ENCODE assay signal across 12 cellular contexts in genomic region chr13:60369242-60369641, GRCh38. TPM values are rescaled to one million over a fixed set of nuclear protein-coding genes. Genes with fewer than 3 reads are reported as not detected.
DNase-seq lines count a peak whose midpoint lies in the region; ATAC-seq and TF ChIP-seq lines count a peak whose summit lies in the region.
"Had no signal": no experiment of that assay in that cellular context is flagged by ENCODE, and none has a peak within 500 bp of the region (broad histone marks: within the 10 kb centered on the region; RNA-seq: fewer than 3 reads in every experiment).

No MANE protein-coding gene starts in this region.

- H3K4ac ChIP-seq in mesendoderm (ENCODE audit: low read depth, low read length) = no peak overlapping the region

- no peak for ATAC-seq in Right ventricle myocardium superior (ENCODE audit: poor library complexity)

- DNase-seq in GM10266 (ENCODE audit: extremely low spot score) (no peak), HFFc6 (no peak), mesothelial cell of epicardium (ENCODE audit: low spot score in 2 of 2, unreplicated experiment in 2 of 2) (no peak), glomerular visceral epithelial cell (ENCODE audit: extremely low spot score) (no peak), Right ventricle myocardium superior (no peak), mesendoderm (no peak), mesenteric fat pad (ENCODE audit: low spot score) (no peak)
- DNase-seq: activated CD4-positive, alpha-beta T cell treated with anti-CD3 and anti-CD28 coated beads, Interleukin-2, amount 50 U/mL, for 4 hours; NCI-H146; substantia nigra had no signal

- H3K23ac ChIP-seq in mesendoderm (ENCODE audit: low read length) = no peak overlapping the region

- TF ChIP-seq CTCF in GM10266 (IDR thresholded peaks at IDR 0.05; ENCODE audit: control insufficient read depth, insufficient read depth, low read depth, missing control alignments) (peak; percentile 6), HFFc6 (IDR thresholded peaks at IDR 0.05) (peak; percentile 74), SU-DHL-6 (IDR thresholded peaks at IDR 0.05; ENCODE audit: insufficient read depth, low read length, poor library complexity, severe bottlenecking) (peak; percentile 18), mesothelial cell of epicardium (IDR thresholded peaks at IDR 0.05; ENCODE audit: unreplicated experiment) (peak; percentile 60)

- peaks cover 5% of the 10 kb centered on the region for H3K27me3 Mint-ChIP-seq in HFFc6 (ENCODE audit: insufficient read depth)
- H3K27me3 Mint-ChIP-seq in mesothelial cell of epicardium (ENCODE audit: low read depth) = no peaks in the 10 kb centered on the region

- H3K36me3 Mint-ChIP-seq in HFFc6 (ENCODE audit: low read depth) (no peaks in the 10 kb centered on the region), mesothelial cell of epicardium (no peaks in the 10 kb centered on the region)

- H3K9me3 ChIP-seq in SU-DHL-6 (ENCODE audit: insufficient read depth, low read length) = no peaks in the 10 kb centered on the region

- H3K79me2 ChIP-seq in SU-DHL-6 (ENCODE audit: insufficient read depth, low read length) (no peaks in the 10 kb centered on the region), mesendoderm (ENCODE audit: control insufficient read depth, insufficient read depth, low read length) (no peaks in the 10 kb centered on the region)
- H3K79me2 ChIP-seq: parathyroid adenoma had no signal

- no peaks in the 10 kb centered on the region for H4K20me1 ChIP-seq in SU-DHL-6 (ENCODE audit: low read depth, low read length)

- no peaks in the 10 kb centered on the region for H3K79me1 ChIP-seq in mesendoderm (ENCODE audit: low read length)

- no peak overlapping the region for H3K4me2 ChIP-seq in SU-DHL-6 (ENCODE audit: low read depth, low read length, poor library complexity, severe bottlenecking)
- no peak overlapping the region for H3K4me2 ChIP-seq in mesendoderm (ENCODE audit: low read length)

- H2BK5ac ChIP-seq in mesendoderm (ENCODE audit: low read length) = no peak overlapping the region

- H3K56ac ChIP-seq in mesendoderm (ENCODE audit: low read length) = no peak overlapping the region

- no peak overlapping the region for H3K4me3 ChIP-seq in SU-DHL-6 (ENCODE audit: insufficient read depth, low read length, poor library complexity, severe bottlenecking)
- no peak overlapping the region for H3K4me3 ChIP-seq in mesendoderm (ENCODE audit: low read length)

- no peaks in the 10 kb centered on the region for H3K9me2 ChIP-seq in SU-DHL-6 (replicated peaks; ENCODE audit: insufficient read depth, low read length)

- H3K4me1 Mint-ChIP-seq in HFFc6 (ENCODE audit: low read depth) (no peaks in the 10 kb centered on the region), mesothelial cell of epicardium (peaks cover 2% of the 10 kb centered on the region)

- H2BK120ac ChIP-seq in mesendoderm (ENCODE audit: low read depth, low read length) = no peak overlapping the region

- H3K18ac ChIP-seq in mesendoderm (ENCODE audit: low read length) = no peak overlapping the region

- H3K27me3 ChIP-seq in SU-DHL-6 (ENCODE audit: low read length) = no peaks in the 10 kb centered on the region
- no peaks in the 10 kb centered on the region for H3K27me3 ChIP-seq in mesendoderm (ENCODE audit: insufficient read depth, low read length, poor library complexity)

- H3K27ac ChIP-seq in SU-DHL-6 (ENCODE audit: low read depth, low read length) = no peak overlapping the region
- no peak overlapping the region for H3K27ac ChIP-seq in mesendoderm (ENCODE audit: low read depth, low read length)
- H3K27ac ChIP-seq: parathyroid adenoma had no signal

- no peak overlapping the region for H4K5ac ChIP-seq in mesendoderm (ENCODE audit: low read length)

- H3K36me3 ChIP-seq in SU-DHL-6 (ENCODE audit: low read length) (no peaks in the 10 kb centered on the region), mesendoderm (ENCODE audit: control insufficient read depth, insufficient read depth, low read length) (no peaks in the 10 kb centered on the region)

- H3K4me3 Mint-ChIP-seq in HFFc6 (no peak overlapping the region), mesothelial cell of epicardium (no peak overlapping the region)

- no peak overlapping the region for H2BK15ac ChIP-seq in mesendoderm (replicated peaks; ENCODE audit: low read depth)

- no peak overlapping the region for H2AFZ ChIP-seq in SU-DHL-6 (ENCODE audit: low read depth, low read length, severe bottlenecking)
- H2AFZ ChIP-seq: parathyroid adenoma had no signal

- no peak overlapping the region for H4K8ac ChIP-seq in mesendoderm (ENCODE audit: low read depth, low read length)

- H3K4me1 ChIP-seq in mesendoderm (ENCODE audit: control insufficient read depth, low read depth, low read length) = no peaks in the 10 kb centered on the region
- H3K4me1 ChIP-seq: parathyroid adenoma had no signal

- no peaks in the 10 kb centered on the region for H3K9me3 Mint-ChIP-seq in HFFc6
- no peaks in the 10 kb centered on the region for H3K9me3 Mint-ChIP-seq in mesothelial cell of epicardium

- intact Hi-C loops in Right ventricle myocardium superior (cut with DNase I) = no loop called here

- no peak overlapping the region for H3K9ac ChIP-seq in SU-DHL-6 (ENCODE audit: low read length)
- H3K9ac ChIP-seq in mesendoderm (ENCODE audit: low read length) = no peak overlapping the region
- H3K9ac ChIP-seq: parathyroid adenoma had no signal

- H2AK5ac ChIP-seq in mesendoderm (ENCODE audit: low read length) = no peak overlapping the region

- no peaks in the 10 kb centered on the region for H3F3A ChIP-seq in SU-DHL-6 (ENCODE audit: insufficient read depth)

- H3K27ac Mint-ChIP-seq in HFFc6 (no peak overlapping the region), mesothelial cell of epicardium (no peak overlapping the region)

RNA-seq across cellular contexts. Expression of gene TDRD3, which starts 27.8 kb away (rescaled TPM):
- total RNA-seq in HFFc6 (2021; fragmentation: NEBNext Ultra II Directional; extraction: Animal tissue kit (Norgen Biotek cat#: 25700)) = 10 to 100 TPM; 11.5 to 13.3 (median 12.3) TPM
- total RNA-seq in mesothelial cell of epicardium (47.6 to 50.8 TPM (median 50.6 TPM) in 3 replicates), Right ventricle myocardium superior (38.4 TPM), mesenteric fat pad (23.7 TPM)
- 13.4 TPM for polyA plus RNA-seq in mesendoderm (2013, experiment 1 of 2)
- polyA plus RNA-seq in mesendoderm (2013, experiment 2 of 2) = 13.2 TPM

Comparison
In these comparisons a context has a peak if more than half of its experiments do, and no peak if none do; other contexts are left out.
1. CTCF ChIP-seq: peak in every context shown above with its lines; median percentile 74 in HFFc6; 60 in mesothelial cell of epicardium; 18 in SU-DHL-6; 6 in GM10266.